In the genomic region with DNA sequence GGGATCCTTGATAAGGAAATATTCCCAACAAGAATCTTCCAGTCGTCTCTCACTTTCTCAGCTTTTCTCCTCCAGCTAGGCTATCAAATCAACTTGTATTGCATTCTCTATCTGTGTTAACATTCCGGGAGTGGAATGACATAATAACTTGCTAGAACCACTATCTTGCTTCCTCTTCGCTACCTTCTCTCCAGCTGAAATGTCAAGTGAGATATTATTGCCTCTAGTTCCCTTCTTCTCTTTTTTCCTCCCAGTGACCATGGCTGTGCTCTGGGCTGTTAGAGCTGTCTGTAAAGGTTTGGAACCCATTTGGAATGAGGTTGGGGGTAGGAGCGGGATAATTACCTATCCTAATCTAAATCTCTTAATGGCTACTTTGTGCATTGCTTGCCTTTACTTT, we compare ENCODE assay signal across 30 cellular contexts. TPM values are rescaled to one million over a fixed set of nuclear protein-coding genes. Genes with fewer than 3 reads are reported as not detected.
DNase-seq lines count a peak whose midpoint lies in the region; ATAC-seq and FAIRE-seq lines count a peak whose summit lies in the region.
"Had no signal": no experiment of that assay in that cellular context is flagged by ENCODE, and none has a peak within 500 bp of the region (broad histone marks: within the 10 kb centered on the region; RNA-seq: fewer than 3 reads in every experiment).

No MANE protein-coding gene starts in this region.

- intact Hi-C loops in Right ventricle myocardium inferior (cut with DNase I) = no loop called here
- intact Hi-C loops in cardiac septum (cut with DNase I) = no loop called here
- intact Hi-C loops in left cardiac atrium (cut with DNase I) = no loop called here

- H3K4me3 ChIP-seq in mesodermal cell (ENCODE audit: extremely low read depth, insufficient read depth, low read length, poor library complexity, severe bottlenecking) (no peak overlapping the region), urinary bladder (ENCODE audit: low read depth, low read length) (peak overlapping the region; percentile 13)
- H3K4me3 ChIP-seq: SK-N-MC had no signal

- H3K27ac ChIP-seq in mesodermal cell (ENCODE audit: low read depth, low read length, severe bottlenecking) = peak overlapping the region; percentile 26
- H3K27ac ChIP-seq in urinary bladder (ENCODE audit: low read depth) = no peak overlapping the region
- H3K27ac ChIP-seq: RWPE1, SK-N-MC had no signal

- H3K4me1 ChIP-seq in mesodermal cell (ENCODE audit: control insufficient read depth, insufficient read depth, low read length, poor library complexity, severe bottlenecking) = no peaks in the 10 kb centered on the region
- H3K4me1 ChIP-seq in urinary bladder (ENCODE audit: insufficient read depth) = no peaks in the 10 kb centered on the region
- H3K4me1 ChIP-seq: BE2C had no signal

- no peaks in the 10 kb centered on the region for H3K9me3 ChIP-seq in mesodermal cell (ENCODE audit: control insufficient read depth, low read length)
- H3K9me3 ChIP-seq: BE2C had no signal

- peak; percentile 29 for ATAC-seq in Right ventricle myocardium inferior
- ATAC-seq in left cardiac atrium = peak; percentile 38 to 71
- no peak for ATAC-seq in HG02885 (IDR thresholded peaks at IDR 0.05; ENCODE audit: poor library complexity, unreplicated experiment)
- ATAC-seq: HepG2 had no signal

- FAIRE-seq in frontal cortex (lab: Jason Lieb, UNC) = no peak
- FAIRE-seq: GM12891, H54, HepG2 had no signal

- DNase-seq in Right ventricle myocardium inferior (ENCODE audit: missing footprints) = no peak
- DNase-seq in cardiac septum (ENCODE audit: low spot score) = no peak
- no peak for DNase-seq in left cardiac atrium
- DNase-seq in frontal cortex (ENCODE audit: low spot score in 2 of 2) = no peak
- no peak for DNase-seq in putamen (ENCODE audit: low spot score)
- DNase-seq: 8988T; ACHN; BE2C; Calu3; CD8-positive, alpha-beta memory T cell; DMS79 treated with DMSO at 0.1 percent for 48 hours; GF-D8; Karpas-422; NCI-H1105; NCI-H1436 treated with DMSO at 0.1 percent for 48 hours; NCI-H187 treated with DMSO at 0.1 percent for 48 hours; NCI-H2171 treated with DMSO at 0.1 percent for 48 hours; NCI-H446; NCI-H524 treated with DMSO at 0.1 percent for 48 hours; NCI-H774; SIG-M5 had no signal

- 100% methylated on average over 2 of the region's 4 CpGs for WGBS in mesodermal cell (ENCODE audit: insufficient coverage in 2 of 2), 2 experiments
- 26% methylated on average over 4 of the region's 4 CpGs for whole genome bisulfite sequencing in urinary bladder

- H3K36me3 ChIP-seq in mesodermal cell (ENCODE audit: control insufficient read depth, insufficient read depth, low read length) (no peaks in the 10 kb centered on the region), urinary bladder (ENCODE audit: insufficient read depth) (no peaks in the 10 kb centered on the region)
- H3K36me3 ChIP-seq: BE2C had no signal

RNA-seq across cellular contexts. Expression of a gene that starts 16.9 kb away (rescaled TPM):
- total RNA-seq in Right ventricle myocardium inferior = 172 TPM
- total RNA-seq in cardiac septum = 135 TPM
- 10 to 100 TPM; 26.4 to 31.2 TPM for total RNA-seq in left cardiac atrium
- polyA plus RNA-seq in mesodermal cell (2013, experiment 1 of 2) = 2.2 TPM
- 0.76 TPM for polyA plus RNA-seq in mesodermal cell (2013, experiment 2 of 2)
- 3.7 TPM for total RNA-seq in urinary bladder
- polyA plus RNA-seq in urinary bladder = 0.27 TPM
- total RNA-seq in frontal cortex = 26.5 TPM
- total RNA-seq: Calu3, HepG2 had no signal
- polyA plus RNA-seq: CD14-positive monocyte; CD8-positive, alpha-beta memory T cell; HepG2 had no signal
